ENCODE assay signal across 26 cellular contexts in the genomic region with DNA sequence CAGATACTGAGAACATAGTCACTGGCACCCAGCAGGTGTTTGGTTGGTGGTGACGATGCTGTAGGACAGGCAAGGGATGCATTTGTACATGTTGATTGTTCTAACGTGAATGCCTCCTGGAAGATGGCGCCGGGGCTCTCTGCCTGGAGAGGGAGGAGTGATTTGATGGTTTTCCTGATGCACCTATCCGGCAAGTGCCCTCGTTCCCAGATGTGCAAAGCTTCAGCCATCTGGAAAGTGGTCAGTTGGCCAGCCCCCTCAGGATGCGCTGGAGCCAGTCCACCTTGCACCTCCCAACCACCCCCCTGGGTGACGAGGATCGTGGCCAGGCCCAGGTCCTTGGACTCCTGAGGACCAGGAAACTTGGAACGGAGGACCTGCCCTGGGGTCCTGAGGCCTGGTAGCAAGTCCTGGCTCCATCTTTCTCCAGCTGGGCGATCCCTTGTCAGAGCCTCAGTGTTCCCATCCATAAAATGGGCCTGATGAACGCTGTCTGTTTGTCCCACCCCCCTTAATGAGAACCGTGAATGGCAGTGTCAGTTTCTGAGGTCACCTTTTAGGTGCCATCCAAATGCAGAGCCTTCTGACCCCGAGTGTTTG. TPM values are rescaled to one million over a fixed set of nuclear protein-coding genes. Genes with fewer than 3 reads are reported as not detected.
A peak's percentile ranks its signal among the peaks of the same experiment; 100 is the strongest.
DNase-seq lines count a peak whose midpoint lies in the region; ATAC-seq, FAIRE-seq and TF ChIP-seq lines count a peak whose summit lies in the region.
"Had no signal": no experiment of that assay in that cellular context is flagged by ENCODE, and none has a peak within 500 bp of the region (broad histone marks: within the 10 kb centered on the region; RNA-seq: fewer than 3 reads in every experiment).

No MANE protein-coding gene starts in this region.

- no peak for TF ChIP-seq RAD21 in SK-N-SH (IDR thresholded peaks at IDR 0.05; ENCODE audit: low read length)

- no peak overlapping the region for H3K9ac ChIP-seq in SK-N-SH

- H3K36me3 ChIP-seq in SK-N-SH (replicated peaks in 1 of 2; ENCODE audit: control insufficient read depth in 1 of 2, insufficient read depth in 2 of 2, low read length in 1 of 2), result no peaks in the 10 kb centered on the region
- H3K36me3 ChIP-seq in H7 (replicated peaks; ENCODE audit: control insufficient read depth, insufficient read depth, low read length), result no peaks in the 10 kb centered on the region
- no peaks in the 10 kb centered on the region for H3K36me3 ChIP-seq in pancreas
- H3K36me3 ChIP-seq: vagina had no signal

- intact Hi-C loops in pancreas (cut with DNase I), result no loop called here

- H3K4me2 ChIP-seq in SK-N-SH, result no peak overlapping the region
- H3K4me2 ChIP-seq: smooth muscle cell had no signal

- H2AFZ ChIP-seq in SK-N-SH (ENCODE audit: low read depth), result no peak overlapping the region

- H4K20me1 ChIP-seq in SK-N-SH (ENCODE audit: insufficient read depth), result no peaks in the 10 kb centered on the region

- H3F3A ChIP-seq in SK-N-SH (replicated peaks; ENCODE audit: insufficient read depth), result peaks cover 7% of the 10 kb centered on the region

- no peak overlapping the region for H3K27ac Mint-ChIP-seq in glutamatergic neuron (ENCODE audit: unreplicated experiment)
- H3K27ac Mint-ChIP-seq: activated CD4-positive, alpha-beta T cell treated with anti-CD3 and anti-CD28 coated beads, Interleukin-2, amount 10 ng/mL, durations not matched to agents 7 days and 5 days; HFFc6; progenitor cell of endocrine pancreas had no signal

- H3K27ac ChIP-seq in SK-N-SH (ENCODE audit: low read depth in 2 of 2, low read length in 1 of 2), result no peak overlapping the region
- H3K27ac ChIP-seq in pancreas, result no peak overlapping the region
- H3K27ac ChIP-seq: C4-2B, HL-60, vagina had no signal

- H3K27me3 Mint-ChIP-seq in glutamatergic neuron (ENCODE audit: unreplicated experiment), result peaks cover 7% of the 10 kb centered on the region

- H3K9me3 ChIP-seq in SK-N-SH (no peaks in the 10 kb centered on the region), pancreas (no peaks in the 10 kb centered on the region)
- H3K9me3 ChIP-seq: vagina had no signal

- H3K4me3 ChIP-seq in SK-N-SH (ENCODE audit: low read depth in 2 of 2, low read length in 1 of 2), result no peak overlapping the region
- no peak overlapping the region for H3K4me3 ChIP-seq in H7 (ENCODE audit: insufficient read depth, low read depth, low read length)
- H3K4me3 ChIP-seq in pancreas, result no peak overlapping the region
- H3K4me3 ChIP-seq: smooth muscle cell, vagina had no signal

- peaks cover 5% of the 10 kb centered on the region for H3K36me3 Mint-ChIP-seq in glutamatergic neuron (ENCODE audit: unreplicated experiment)
- H3K36me3 Mint-ChIP-seq: naive thymus-derived CD4-positive, alpha-beta T cell had no signal

- CTCF ChIA-PET in SK-N-SH (lab: Yijun Ruan, JAX) (interaction anchor here (0.7 to 2.2 kb wide), 2 partner anchors 17 to 255 kb away, joined by 3 to 8 read pairs; no protein-coding TSS in a partner anchor), GM10248 (lab: Yijun Ruan, JAX) (interaction anchor here (1.2 kb wide), 1 partner anchor 17 kb away, joined by 3 read pairs; no protein-coding TSS in a partner anchor)

- WGBS in SK-N-SH (ENCODE audit: low lambda C conversion rate), result 63% methylated on average over 10 of the region's 14 CpGs
- WGBS in pancreas, 2 donors, result 64 to 67% methylated on average over 14 of the region's 14 CpGs

- no peaks in the 10 kb centered on the region for H3K79me2 ChIP-seq in SK-N-SH (ENCODE audit: insufficient read depth)

- no peaks in the 10 kb centered on the region for H3K9me2 ChIP-seq in SK-N-SH

- TF ChIP-seq CTCF in SK-N-SH (IDR thresholded peaks at IDR 0.05) (no peak), glutamatergic neuron (IDR thresholded peaks at IDR 0.05; ENCODE audit: partially characterized antibody, unreplicated experiment) (no peak), pancreas (IDR thresholded peaks at IDR 0.05) (no peak), GM10248 (IDR thresholded peaks at IDR 0.05; ENCODE audit: control extremely low read depth, extremely low read depth, low read depth, missing control alignments) (no peak)

- no peak overlapping the region for H3K4me3 Mint-ChIP-seq in glutamatergic neuron (ENCODE audit: unreplicated experiment)
- H3K4me3 Mint-ChIP-seq: activated CD4-positive, alpha-beta T cell treated with anti-CD3 and anti-CD28 coated beads, Interleukin-2, amount 10 ng/mL, durations not matched to agents 7 days and 5 days; HFFc6; naive thymus-derived CD4-positive, alpha-beta T cell had no signal

- H3K4me1 ChIP-seq in SK-N-SH (ENCODE audit: control insufficient read depth in 1 of 2, insufficient read depth in 2 of 2, low read depth in 1 of 2, low read length in 1 of 2) (no peaks in the 10 kb centered on the region; a peak in 1 of 4 replicates), pancreas (no peaks in the 10 kb centered on the region)

- peaks cover 8% of the 10 kb centered on the region for H3K9me3 Mint-ChIP-seq in glutamatergic neuron (ENCODE audit: unreplicated experiment)

- DNase-seq in SK-N-SH, result peak; percentile 25
- DNase-seq in H7, result peak; percentile 43
- DNase-seq in glutamatergic neuron, result peak; percentile 16
- DNase-seq in pancreas, result peak in 4 of 6 donors; percentile 0 to 43 (median 8)
- DNase-seq in DMS53 treated with DMSO at 0.1 percent for 48 hours (lab: John Stamatoyannopoulos, UW; ENCODE audit: unreplicated experiment), result no peak
- no peak for DNase-seq in NCI-H187 treated with DMSO at 0.1 percent for 48 hours (lab: John Stamatoyannopoulos, UW)
- DNase-seq in GM10248 (ENCODE audit: extremely low spot score), result no peak
- DNase-seq: activated CD4-positive, alpha-beta T cell treated with anti-CD3 and anti-CD28 coated beads, Interleukin-2, amount 10 ng/mL, durations not matched to agents 7 days and 5 days; activated naive CD4-positive, alpha-beta T cell treated with Interleukin-2 at 50 U/mL for 16 hours; activated T-cell treated with anti-CD3 and anti-CD28 coated beads for 4 hours; DMS153; HFFc6; mammary epithelial cell; naive thymus-derived CD4-positive, alpha-beta T cell; NCI-H1694 treated with DMSO at 0.1 percent for 48 hours; NK-92 treated with Interleukin-12 subunit alpha and Interleukin-12 subunit beta, amount 100 ng/mL, for 24 hours had no signal

- no peak for ATAC-seq in SK-N-SH treated with all-trans-retinoic acid at 6 μM for 48 hours
- ATAC-seq in pancreas, result no peak

- no peak for TF ChIP-seq EP300 in SK-N-SH (IDR thresholded peaks at IDR 0.05; ENCODE audit: borderline replicate concordance in 1 of 2, low read depth in 1 of 2, low read length in 1 of 2)

- peaks cover 15% of the 10 kb centered on the region for H3K4me1 Mint-ChIP-seq in glutamatergic neuron (ENCODE audit: low read depth, unreplicated experiment)

- POLR2A ChIA-PET in SK-N-SH (lab: Yijun Ruan, JAX) (no interaction called here), GM10248 (lab: Yijun Ruan, JAX) (no interaction called here)

- no peak for FAIRE-seq in pancreas (lab: Jason Lieb, UNC)
- FAIRE-seq: A204.1, colon, TTC549 had no signal

- H3K27me3 ChIP-seq in SK-N-SH (ENCODE audit: insufficient read depth) (no peaks in the 10 kb centered on the region), H7 (ENCODE audit: control insufficient read depth, insufficient read depth, low read length) (peaks cover 2% of the 10 kb centered on the region), pancreas (peaks cover 0 to 5% (median 0%) of the 10 kb centered on the region in 4 donors)
- H3K27me3 ChIP-seq: vagina had no signal

TF ChIP-seq in SK-N-SH, 30 proteins besides CTCF, POLR2A, EP300 and RAD21 (continues in another document):
- no peak for TF ChIP-seq CHD2 (IDR thresholded peaks at IDR 0.05; ENCODE audit: low read length, partially characterized antibody)
- TF ChIP-seq FOSL2 (IDR thresholded peaks at IDR 0.05; ENCODE audit: borderline replicate concordance, low read depth), result no peak
- no peak for TF ChIP-seq SMC3 (IDR thresholded peaks at IDR 0.05; ENCODE audit: low read depth, low read length)
- no peak for TF ChIP-seq TEAD4 (IDR thresholded peaks at IDR 0.05; ENCODE audit: borderline replicate concordance, insufficient read depth)

TF ChIP-seq in SK-N-SH treated with all-trans-retinoic acid at 6 μM for 48 hours, 23 proteins besides CTCF, POLR2A, EP300 and RAD21 (continues in another document):
- TF ChIP-seq OSR1 (CRISPR knock-in tag; IDR thresholded peaks at IDR 0.05) (no peak), ZC3H10 (CRISPR knock-in tag; IDR thresholded peaks at IDR 0.05) (no peak), GLIS3 (CRISPR knock-in tag; IDR thresholded peaks at IDR 0.05) (no peak), PATZ1 (CRISPR knock-in tag; IDR thresholded peaks at IDR 0.05; ENCODE audit: borderline replicate concordance) (no peak), ZNF70 (CRISPR knock-in tag; IDR thresholded peaks at IDR 0.05) (no peak), ZFP3 (CRISPR knock-in tag; IDR thresholded peaks at IDR 0.05) (no peak)

RNA-seq across cellular contexts. Expression of gene RNU6ATAC, which starts 23.6 kb away (rescaled TPM):
- polyA plus RNA-seq in SK-N-SH (2012; rRNA removed), result not detected in 2 replicates
- not detected in 2 replicates for polyA plus RNA-seq in SK-N-SH (2012; cell fraction: cytosol; rRNA removed)
- polyA plus RNA-seq in SK-N-SH (2012; cell fraction: nucleus; rRNA removed), result not detected in 2 replicates
- not detected in 2 replicates for total RNA-seq in H7 (2014; rRNA removed; shearing (Covaris generic))
- 121 TPM for total RNA-seq in glutamatergic neuron (ENCODE audit: unreplicated experiment)
- total RNA-seq in pancreas, result 10 to 100 TPM; 17.0 to 91.5 (median 64.8) TPM
- polyA plus RNA-seq in pancreas, result not detected
- total RNA-seq: fibroblast of lung, smooth muscle cell, vagina had no signal
- polyA plus RNA-seq: fibroblast of lung; mammary epithelial cell; naive thymus-derived CD4-positive, alpha-beta T cell; smooth muscle cell had no signal

RNA-seq across cellular contexts. Expression of gene WDR5, which starts 52.0 kb away (rescaled TPM):
- 35.1 and 36.6 TPM in 2 replicates for polyA plus RNA-seq in SK-N-SH (2012; rRNA removed)
- 24.3 and 32.1 TPM in 2 replicates for polyA plus RNA-seq in SK-N-SH (2012; cell fraction: cytosol; rRNA removed)
- 61.4 and 63.3 TPM in 2 replicates for polyA plus RNA-seq in SK-N-SH (2012; cell fraction: nucleus; rRNA removed)
- 40.3 and 40.9 TPM in 2 replicates for total RNA-seq in H7 (2014; rRNA removed; shearing (Covaris generic))
- total RNA-seq in glutamatergic neuron (ENCODE audit: unreplicated experiment), result 45.9 TPM
- total RNA-seq in pancreas, result 10 to 100 TPM; 14.0 to 20.2 (median 15.9) TPM
- 10 to 100 TPM; 18.0 to 26.1 TPM for polyA plus RNA-seq in pancreas

Comparison
In these comparisons a context has a peak if more than half of its experiments do, and no peak if none do; other contexts are left out.
1. DNase-seq: peak in SK-N-SH (single experiment), H7 (single experiment), glutamatergic neuron (single experiment) and pancreas (4 of 6); none in DMS53 treated with DMSO at 0.1 percent for 48 hours (single experiment), NCI-H187 treated with DMSO at 0.1 percent for 48 hours (single experiment) and GM10248 (single experiment).
2. RNA of gene RNU6ATAC, which starts 23.6 kb away (total RNA-seq): 121 TPM in glutamatergic neuron (single experiment) and 17.0 to 91.5 TPM in pancreas; not detected in H7; every median in the first group is over 10 times any median in the second.